ENCODE assay signal across 16 cellular contexts in the genomic region with DNA sequence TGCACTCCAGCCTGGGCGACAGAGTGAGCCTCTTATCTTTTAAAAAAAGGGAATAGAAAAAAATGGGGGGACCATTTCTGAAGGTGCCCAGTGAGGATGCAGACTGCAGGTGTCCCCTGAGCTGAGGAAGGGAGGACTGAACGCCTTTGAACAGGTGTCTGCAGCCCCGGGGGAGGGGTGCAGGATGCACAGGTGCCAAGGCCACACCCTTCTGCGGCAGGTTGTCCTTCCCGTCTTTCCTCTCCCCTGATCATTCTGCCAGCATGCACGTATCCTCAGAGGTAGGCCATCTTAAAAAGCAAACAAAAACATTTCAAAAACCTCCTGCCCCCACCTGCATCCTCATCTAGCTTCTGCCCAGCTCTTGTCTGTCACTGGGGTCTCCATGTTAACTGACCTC.
"Had no signal": no experiment of that assay in that cellular context is flagged by ENCODE, and none has a peak within 500 bp of the region (broad histone marks: within the 10 kb centered on the region; RNA-seq: fewer than 3 reads in every experiment).

No MANE protein-coding gene starts in this region.

- H3K36me3 ChIP-seq: neural progenitor cell, ovary, upper lobe of left lung had no signal

- H3K4me3 Mint-ChIP-seq: activated naive CD4-positive, alpha-beta T cell treated with anti-CD3 and anti-CD28 coated beads for 36 hours; endodermal cell; mesothelial cell of epicardium; neural progenitor cell; stimulated activated naive CD8-positive, alpha-beta T cell treated with anti-CD3 and anti-CD28 coated beads, Interleukin-15, amount 100 ng/mL, for 72 hours had no signal

- H3K4me1 ChIP-seq: gastroesophageal sphincter, neural progenitor cell, right lobe of liver, upper lobe of left lung had no signal

- H3K27ac Mint-ChIP-seq: activated naive CD4-positive, alpha-beta T cell treated with anti-CD3 and anti-CD28 coated beads for 36 hours; endodermal cell; neural progenitor cell had no signal

- H3K27ac ChIP-seq: dorsolateral prefrontal cortex, gastroesophageal sphincter, neural progenitor cell, ovary, right lobe of liver, upper lobe of left lung had no signal

- DNase-seq: activated CD4-positive, alpha-beta T cell treated with anti-CD3 and anti-CD28 coated beads for 1 hour; activated CD4-positive, alpha-beta T cell treated with anti-CD3 and anti-CD28 coated beads, Interleukin-2, amount 50 U/mL, for 4 hours; activated naive CD4-positive, alpha-beta T cell treated with anti-CD3 and anti-CD28 coated beads for 36 hours; activated T-cell treated with anti-CD3 and anti-CD28 coated beads for 4 hours; endodermal cell; erythroblast; left cardiac atrium; ovary; right lobe of liver; stimulated activated naive CD8-positive, alpha-beta T cell treated with anti-CD3 and anti-CD28 coated beads, Interleukin-15, amount 100 ng/mL, for 72 hours; upper lobe of left lung had no signal

- H3K4me1 Mint-ChIP-seq: endodermal cell; neural progenitor cell; stimulated activated naive CD8-positive, alpha-beta T cell treated with anti-CD3 and anti-CD28 coated beads, Interleukin-15, amount 100 ng/mL, for 72 hours had no signal

- H3K9me3 Mint-ChIP-seq: activated naive CD4-positive, alpha-beta T cell treated with anti-CD3 and anti-CD28 coated beads for 36 hours; endodermal cell; mesothelial cell of epicardium; neural progenitor cell; stimulated activated naive CD8-positive, alpha-beta T cell treated with anti-CD3 and anti-CD28 coated beads, Interleukin-15, amount 100 ng/mL, for 72 hours had no signal

- ATAC-seq: gastroesophageal sphincter; left cardiac atrium; stimulated activated naive CD8-positive, alpha-beta T cell treated with anti-CD3 and anti-CD28 coated beads, Interleukin-15, amount 100 ng/mL, for 72 hours had no signal

- H3K27me3 ChIP-seq: dorsolateral prefrontal cortex, gastroesophageal sphincter, neural progenitor cell, ovary, right lobe of liver, upper lobe of left lung had no signal

- H3K27me3 Mint-ChIP-seq: stimulated activated naive CD8-positive, alpha-beta T cell treated with anti-CD3 and anti-CD28 coated beads, Interleukin-15, amount 100 ng/mL, for 72 hours had no signal

- H3K4me3 ChIP-seq: dorsolateral prefrontal cortex, gastroesophageal sphincter, lung, neural progenitor cell, ovary, right lobe of liver, upper lobe of left lung had no signal

- H3K9me3 ChIP-seq: gastroesophageal sphincter, ovary, right lobe of liver, upper lobe of left lung had no signal
